Comparison of ENCODE assay signal across 29 cellular contexts in the genomic region with DNA sequence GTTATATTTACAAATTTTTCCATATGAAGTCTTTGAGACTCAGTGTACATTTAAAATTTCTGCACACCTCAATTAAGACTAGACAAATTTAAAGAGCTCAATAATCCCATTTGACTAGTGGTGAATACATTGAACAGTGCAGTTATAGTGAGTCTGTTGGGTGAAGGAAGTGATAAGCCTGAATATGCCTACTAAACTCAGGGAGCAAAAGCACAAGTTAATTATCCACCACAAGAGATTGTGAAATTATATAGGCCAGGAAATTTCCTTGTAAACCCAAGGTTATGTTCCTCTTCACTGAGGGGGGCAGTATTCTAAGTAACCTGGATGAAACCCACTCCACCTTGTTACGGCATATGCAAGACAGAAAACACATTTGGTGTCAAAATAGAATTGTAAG.
"Had no signal": no experiment of that assay in that cellular context is flagged by ENCODE, and none has a peak within 500 bp of the region (broad histone marks: within the 10 kb centered on the region; RNA-seq: fewer than 3 reads in every experiment).

No MANE protein-coding gene starts in this region.

- H3K36me3 ChIP-seq: colonic mucosa, esophagus muscularis mucosa, heart right ventricle, lower lobe of right lung, neutrophil, pancreas, sigmoid colon, spleen, tibial artery had no signal

- H3K4me1 ChIP-seq: colonic mucosa, esophagus muscularis mucosa, foreskin keratinocyte, heart right ventricle, lower lobe of right lung, pancreas, sigmoid colon, testis, tibial artery had no signal

- H3K4me3 Mint-ChIP-seq: central memory CD8-positive, alpha-beta T cell; dendritic cell treated with granulocyte-macrophage colony-stimulating factor and Interleukin-4, amounts not matched to agents 40 ng/mL and 50 ng/mL, for 4 days; endodermal cell; memory B cell; naive B cell; natural killer cell treated with Interleukin-12 subunit alpha and Interleukin-12 subunit beta and Interleukin-15 and Interleukin-18, amount 100 ng/mL, for 72 hours; neural crest cell; stimulated activated memory B cell treated with anti-CD40 and anti-IgM and Interleukin-4, amounts not matched to agents 10 μg/mL and 1 μg/mL and 100 μg/mL, for 72 hours; type B pancreatic cell had no signal

- H3K4me3 ChIP-seq: colonic mucosa, esophagus muscularis mucosa, heart right ventricle, lower lobe of right lung, pancreas, sigmoid colon, spleen, testis, tibial artery had no signal

- H3K27ac ChIP-seq: colonic mucosa, epithelial cell of prostate, esophagus muscularis mucosa, foreskin keratinocyte, heart right ventricle, lower lobe of right lung, neutrophil, pancreas, sigmoid colon, spleen, testis, tibial artery had no signal

- H3K36me3 Mint-ChIP-seq: memory B cell; naive B cell; natural killer cell treated with Interleukin-12 subunit alpha and Interleukin-12 subunit beta and Interleukin-15 and Interleukin-18, amount 100 ng/mL, for 72 hours; stimulated activated memory B cell treated with anti-CD40 and anti-IgM and Interleukin-4, amounts not matched to agents 10 μg/mL and 1 μg/mL and 100 μg/mL, for 72 hours; type B pancreatic cell had no signal

- FAIRE-seq: keratinocyte had no signal

- H3K27me3 Mint-ChIP-seq: central memory CD8-positive, alpha-beta T cell; dendritic cell treated with granulocyte-macrophage colony-stimulating factor and Interleukin-4, amounts not matched to agents 40 ng/mL and 50 ng/mL, for 4 days; memory B cell; naive B cell; stimulated activated memory B cell treated with anti-CD40 and anti-IgM and Interleukin-4, amounts not matched to agents 10 μg/mL and 1 μg/mL and 100 μg/mL, for 72 hours; type B pancreatic cell had no signal

- H3K4me1 Mint-ChIP-seq: central memory CD8-positive, alpha-beta T cell; endodermal cell; neural crest cell had no signal

- H3K9me3 ChIP-seq: colonic mucosa, esophagus muscularis mucosa, heart right ventricle, lower lobe of right lung, neutrophil, pancreas, sigmoid colon, spleen, testis, tibial artery had no signal

- ATAC-seq: foreskin keratinocyte; heart right ventricle; left cardiac atrium; left ventricle myocardium superior; lower lobe of right lung; natural killer cell treated with Interleukin-12 subunit alpha and Interleukin-12 subunit beta and Interleukin-15 and Interleukin-18, amount 100 ng/mL, for 72 hours; pancreas; stimulated activated memory B cell treated with anti-CD40 and anti-IgM and Interleukin-4, amounts not matched to agents 10 μg/mL and 1 μg/mL and 100 μg/mL, for 72 hours; stimulated activated naive CD8-positive, alpha-beta T cell treated with anti-CD3 and anti-CD28 coated beads, Interleukin-15, Interleukin-2, amounts not matched to agents 100 U/mL and 50 U/mL, for 24 hours had no signal

- H3K9me3 Mint-ChIP-seq: central memory CD8-positive, alpha-beta T cell; dendritic cell treated with granulocyte-macrophage colony-stimulating factor and Interleukin-4, amounts not matched to agents 40 ng/mL and 50 ng/mL, for 4 days; endodermal cell; memory B cell; natural killer cell treated with Interleukin-12 subunit alpha and Interleukin-12 subunit beta and Interleukin-15 and Interleukin-18, amount 100 ng/mL, for 72 hours; neural crest cell; type B pancreatic cell had no signal

- H3K27ac Mint-ChIP-seq: dendritic cell treated with granulocyte-macrophage colony-stimulating factor and Interleukin-4, amounts not matched to agents 40 ng/mL and 50 ng/mL, for 4 days; endodermal cell; natural killer cell treated with Interleukin-12 subunit alpha and Interleukin-12 subunit beta and Interleukin-15 and Interleukin-18, amount 100 ng/mL, for 72 hours; stimulated activated memory B cell treated with anti-CD40 and anti-IgM and Interleukin-4, amounts not matched to agents 10 μg/mL and 1 μg/mL and 100 μg/mL, for 72 hours; type B pancreatic cell had no signal

- DNase-seq: colonic mucosa; effector CD8-positive, alpha-beta T cell; endodermal cell; foreskin keratinocyte; glutamatergic neuron; heart right ventricle; left cardiac atrium; left ventricle myocardium superior; lower lobe of right lung; naive B cell; pancreas; sigmoid colon; spleen; stimulated activated CD4-positive, alpha-beta T cell treated with anti-CD3 and anti-CD28 coated beads, Interleukin-4, amount 100 ng/mL, for 4 hours; stimulated activated naive CD8-positive, alpha-beta T cell treated with anti-CD3 and anti-CD28 coated beads, Interleukin-15, Interleukin-2, amounts not matched to agents 100 U/mL and 50 U/mL, for 24 hours; substantia nigra; testis; tibial artery had no signal

- H3K27me3 ChIP-seq: colonic mucosa, esophagus muscularis mucosa, foreskin keratinocyte, heart right ventricle, neutrophil, pancreas, sigmoid colon, spleen, testis, tibial artery had no signal
